13 cellular contexts compared by ENCODE assay signal in genomic region chr4:163395758-163396157, GRCh38. TPM values are rescaled to one million over a fixed set of nuclear protein-coding genes. Genes with fewer than 3 reads are reported as not detected.
DNase-seq lines count a peak whose midpoint lies in the region; TF ChIP-seq lines count a peak whose summit lies in the region.
"Had no signal": no experiment of that assay in that cellular context is flagged by ENCODE, and none has a peak within 500 bp of the region (broad histone marks: within the 10 kb centered on the region; RNA-seq: fewer than 3 reads in every experiment).

No MANE protein-coding gene starts in this region.

- H3K9ac ChIP-seq in Loucy (ENCODE audit: low read depth, low read length, poor library complexity, severe bottlenecking) (peak overlapping the region; percentile 15), neural progenitor cell (no peak overlapping the region)

- CTCF ChIA-PET in Calu3 (lab: Charles Lee) (no interaction called here), MCF 10A (lab: Yijun Ruan, JAX) (no interaction called here)

- no peaks in the 10 kb centered on the region for H3K9me2 ChIP-seq in Loucy (replicated peaks; ENCODE audit: low read depth, low read length)

- H3K27ac Mint-ChIP-seq in Calu3 (ENCODE audit: unreplicated experiment) = peak overlapping the region; percentile 50
- H3K27ac Mint-ChIP-seq in MCF 10A (ENCODE audit: low read depth, unreplicated experiment) = no peak overlapping the region
- H3K27ac Mint-ChIP-seq in neural progenitor cell = no peak overlapping the region
- H3K27ac Mint-ChIP-seq: activated B cell treated with CpG ODN at 0.5 μM for 24 hours had no signal

- no peaks in the 10 kb centered on the region for H4K20me1 ChIP-seq in Loucy (ENCODE audit: insufficient read depth, low read length, poor library complexity, severe bottlenecking)
- no peaks in the 10 kb centered on the region for H4K20me1 ChIP-seq in neural progenitor cell (ENCODE audit: low read depth)

- intact Hi-C loops in Calu3 (cut with micrococcal nuclease; ENCODE audit: unreplicated experiment) (no loop called here), MCF 10A (cut with micrococcal nuclease) (no loop called here)

- H3K9me3 Mint-ChIP-seq in Calu3 (ENCODE audit: low read depth, unreplicated experiment) (no peaks in the 10 kb centered on the region), MCF 10A (ENCODE audit: unreplicated experiment) (no peaks in the 10 kb centered on the region), neural progenitor cell (no peaks in the 10 kb centered on the region)

- peaks cover 6% of the 10 kb centered on the region for H3K4me1 ChIP-seq in Loucy (ENCODE audit: insufficient read depth, low read length, poor library complexity, severe bottlenecking)
- peaks cover under 1% of the 10 kb centered on the region for H3K4me1 ChIP-seq in neural progenitor cell

- H3K79me2 ChIP-seq in Loucy (ENCODE audit: insufficient read depth, low read length) = no peaks in the 10 kb centered on the region
- H3K79me2 ChIP-seq in neural progenitor cell (ENCODE audit: low read depth) = no peaks in the 10 kb centered on the region

- H3K4me1 Mint-ChIP-seq in Calu3 (ENCODE audit: low read depth, unreplicated experiment) (peaks cover 7% of the 10 kb centered on the region), MCF 10A (ENCODE audit: insufficient read depth, unreplicated experiment) (peaks cover 7% of the 10 kb centered on the region), neural progenitor cell (no peaks in the 10 kb centered on the region)

- H3K27me3 Mint-ChIP-seq in Calu3 (ENCODE audit: unreplicated experiment) (no peaks in the 10 kb centered on the region), MCF 10A (ENCODE audit: insufficient read depth, unreplicated experiment) (no peaks in the 10 kb centered on the region), neural progenitor cell (ENCODE audit: insufficient read depth, low read depth) (peaks cover 3% of the 10 kb centered on the region)

- H3K27ac ChIP-seq in neural progenitor cell = no peak overlapping the region

- POLR2A ChIA-PET in MCF 10A (lab: Yijun Ruan, JAX) = interaction anchor here (0.6 kb wide), 1 partner anchor 55 kb away, joined by 3 read pairs; no protein-coding TSS in a partner anchor

- TF ChIP-seq CTCF in Calu3 (IDR thresholded peaks at IDR 0.05; ENCODE audit: unreplicated experiment) (no peak), Loucy (conservative IDR thresholded peaks at IDR 0.05; ENCODE audit: low read length) (no peak), MCF 10A (IDR thresholded peaks at IDR 0.05; ENCODE audit: unreplicated experiment) (no peak), neural progenitor cell (IDR thresholded peaks at IDR 0.05) (no peak)

- H3K4me3 ChIP-seq in Loucy (ENCODE audit: low read length, poor library complexity, severe bottlenecking) = peak overlapping the region; percentile 57
- no peak overlapping the region for H3K4me3 ChIP-seq in neural progenitor cell

- peak overlapping the region; percentile 54 for H3K4me2 ChIP-seq in Loucy (ENCODE audit: low read depth, low read length, poor library complexity, severe bottlenecking)
- no peak overlapping the region for H3K4me2 ChIP-seq in neural progenitor cell

- H3F3A ChIP-seq in Loucy (ENCODE audit: low read depth) (no peaks in the 10 kb centered on the region), neural progenitor cell (ENCODE audit: low read depth) (no peaks in the 10 kb centered on the region)

- H3K27me3 ChIP-seq in Loucy (ENCODE audit: insufficient read depth, low read length, poor library complexity, severe bottlenecking) = no peaks in the 10 kb centered on the region
- H3K27me3 ChIP-seq in neural progenitor cell = no peaks in the 10 kb centered on the region

- peak overlapping the region; percentile 82 for H2AFZ ChIP-seq in Loucy (ENCODE audit: low read length)
- H2AFZ ChIP-seq in neural progenitor cell (replicated peaks) = peak overlapping the region; percentile 83

- peak overlapping the region; percentile 59 for H3K4me3 Mint-ChIP-seq in Calu3 (ENCODE audit: low read depth, unreplicated experiment)
- H3K4me3 Mint-ChIP-seq in MCF 10A (ENCODE audit: unreplicated experiment) = peak overlapping the region; percentile 44
- H3K4me3 Mint-ChIP-seq in neural progenitor cell = no peak overlapping the region
- H3K4me3 Mint-ChIP-seq: activated B cell treated with CpG ODN at 0.5 μM for 24 hours had no signal

- H3K36me3 ChIP-seq in Loucy (ENCODE audit: insufficient read depth, low read length) (no peaks in the 10 kb centered on the region), neural progenitor cell (no peaks in the 10 kb centered on the region)

- no peaks in the 10 kb centered on the region for H3K9me3 ChIP-seq in Loucy (ENCODE audit: insufficient read depth, low read depth, low read length)
- H3K9me3 ChIP-seq in neural progenitor cell (ENCODE audit: low read depth) = no peaks in the 10 kb centered on the region

- BruUV-seq in Calu3 (replicated peaks; lab: Mats Ljungman, UMichigan) = no TSS peak
- no TSS peak for BruUV-seq in MCF 10A (replicated peaks; lab: Mats Ljungman, UMichigan)

- DNase-seq in Calu3 (no peak), MCF 10A (ENCODE audit: unreplicated experiment) (peak; percentile 16), neural progenitor cell (ENCODE audit: low spot score) (no peak), NCI-H1436 treated with DMSO at 0.1 percent for 48 hours (lab: John Stamatoyannopoulos, UW) (no peak), mucosa of gallbladder (ENCODE audit: low spot score) (no peak)
- no peak for DNase-seq in activated CD8-positive, alpha-beta memory T cell treated with anti-CD3 and anti-CD28 coated beads, Interleukin-2, amount 50 U/mL, for 48 hours
- DNase-seq: activated B cell treated with CpG ODN at 0.5 μM for 24 hours; DMS79 treated with DMSO at 0.1 percent for 48 hours; islet precursor cell; nucleus accumbens; stimulated activated naive CD4-positive, alpha-beta T cell treated with Interleukin-2 at 50 U/mL for 16 hours had no signal

- H3K36me3 Mint-ChIP-seq in Calu3 (ENCODE audit: insufficient read depth, unreplicated experiment) (no peaks in the 10 kb centered on the region), MCF 10A (ENCODE audit: insufficient read depth, unreplicated experiment) (no peaks in the 10 kb centered on the region), neural progenitor cell (no peaks in the 10 kb centered on the region)

RNA-seq across cellular contexts. Expression of gene NPY5R, which starts 52.1 kb away (rescaled TPM):
- total RNA-seq in Calu3 (2022) (1.2 and 1.3 TPM in 2 replicates), MCF 10A (2022) (not detected in 2 replicates), neural progenitor cell (ENCODE audit: low replicate concordance) (1.1 and 1.3 TPM in 2 replicates), mucosa of gallbladder (0.23 TPM)
- total RNA-seq: activated B cell treated with CpG ODN at 0.5 μM for 24 hours, NCI-H460 had no signal
